1 cellular context compared by ENCODE assay signal in genomic region chr1:37478890-37479254, GRCh38.
A peak's percentile ranks its signal among the peaks of the same experiment; 100 is the strongest.
TF ChIP-seq lines count a peak whose summit lies in the region.

No MANE protein-coding gene starts in this region.

TF ChIP-seq in GM12878, 131 proteins besides CTCF, POLR2A, EP300 and RAD21:
- TF ChIP-seq, protein P1, sequence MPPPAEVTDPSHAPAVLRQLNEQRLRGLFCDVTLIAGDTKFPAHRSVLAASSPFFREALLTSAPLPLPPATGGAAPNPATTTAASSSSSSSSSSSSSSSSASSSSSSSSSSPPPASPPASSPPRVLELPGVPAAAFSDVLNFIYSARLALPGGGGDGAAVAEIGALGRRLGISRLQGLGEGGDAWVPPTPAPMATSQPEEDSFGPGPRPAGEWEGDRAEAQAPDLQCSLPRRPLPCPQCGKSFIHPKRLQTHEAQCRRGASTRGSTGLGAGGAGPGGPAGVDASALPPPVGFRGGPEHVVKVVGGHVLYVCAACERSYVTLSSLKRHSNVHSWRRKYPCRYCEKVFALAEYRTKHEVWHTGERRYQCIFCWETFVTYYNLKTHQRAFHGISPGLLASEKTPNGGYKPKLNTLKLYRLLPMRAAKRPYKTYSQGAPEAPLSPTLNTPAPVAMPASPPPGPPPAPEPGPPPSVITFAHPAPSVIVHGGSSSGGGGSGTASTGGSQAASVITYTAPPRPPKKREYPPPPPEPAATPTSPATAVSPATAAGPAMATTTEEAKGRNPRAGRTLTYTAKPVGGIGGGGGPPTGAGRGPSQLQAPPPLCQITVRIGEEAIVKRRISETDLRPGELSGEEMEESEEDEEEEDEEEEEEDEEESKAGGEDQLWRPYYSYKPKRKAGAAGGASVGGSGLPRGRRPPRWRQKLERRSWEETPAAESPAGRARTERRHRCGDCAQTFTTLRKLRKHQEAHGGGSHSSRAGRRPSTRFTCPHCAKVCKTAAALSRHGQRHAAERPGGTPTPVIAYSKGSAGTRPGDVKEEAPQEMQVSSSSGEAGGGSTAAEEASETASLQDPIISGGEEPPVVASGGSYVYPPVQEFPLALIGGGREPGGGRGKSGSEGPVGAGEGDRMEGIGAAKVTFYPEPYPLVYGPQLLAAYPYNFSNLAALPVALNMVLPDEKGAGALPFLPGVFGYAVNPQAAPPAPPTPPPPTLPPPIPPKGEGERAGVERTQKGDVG (CRISPR knock-in tag; IDR thresholded peaks at IDR 0.05) = no peak
- peak; percentile 6; the same call in 1 of the 2 replicates for TF ChIP-seq YY1 (IDR thresholded peaks at IDR 0.05; ENCODE audit: low read depth, low read length)
- TF ChIP-seq SMAD5 (IDR thresholded peaks at IDR 0.05; ENCODE audit: low read depth) = 0 out of 2 replicates have a peak, but pooled peaks have one; percentile 26
- TF ChIP-seq BCL3 (IDR thresholded peaks at IDR 0.05; ENCODE audit: borderline replicate concordance, insufficient read depth, low read depth, low read length, poor library complexity, severe bottlenecking) = no peak
